Comparison of ENCODE assay signal across 10 cellular contexts in genomic region chr22:37306494-37306829, GRCh38. TPM values are rescaled to one million over a fixed set of nuclear protein-coding genes. Genes with fewer than 3 reads are reported as not detected.
DNase-seq lines count a peak whose midpoint lies in the region; ATAC-seq and TF ChIP-seq lines count a peak whose summit lies in the region.
"Had no signal": no experiment of that assay in that cellular context is flagged by ENCODE, and none has a peak within 500 bp of the region (broad histone marks: within the 10 kb centered on the region; RNA-seq: fewer than 3 reads in every experiment).

No MANE protein-coding gene starts in this region.

- H3K27ac Mint-ChIP-seq in activated CD4-positive, alpha-beta memory T cell treated with anti-CD3 and anti-CD28 coated beads for 36 hours, result peak overlapping the region; percentile 100
- peak overlapping the region; percentile 33 for H3K27ac Mint-ChIP-seq in glutamatergic neuron (ENCODE audit: unreplicated experiment)
- H3K27ac Mint-ChIP-seq in stimulated activated naive B cell treated with anti-CD40 and anti-IgM and Interleukin-4, amounts not matched to agents 10 μg/mL and 1 μg/mL and 100 μg/mL, for 72 hours, result peak overlapping the region; percentile 98

- H3K9me3 Mint-ChIP-seq in activated T-cell treated with anti-CD3 and anti-CD28 coated beads, Interleukin-2, amount 50 U/mL, for 4 hours, result no peaks in the 10 kb centered on the region
- H3K9me3 Mint-ChIP-seq in activated CD4-positive, alpha-beta memory T cell treated with anti-CD3 and anti-CD28 coated beads for 36 hours, result no peaks in the 10 kb centered on the region
- H3K9me3 Mint-ChIP-seq in glutamatergic neuron (ENCODE audit: unreplicated experiment), result peaks cover 6% of the 10 kb centered on the region
- H3K9me3 Mint-ChIP-seq in stimulated activated naive B cell treated with anti-CD40 and anti-IgM and Interleukin-4, amounts not matched to agents 10 μg/mL and 1 μg/mL and 100 μg/mL, for 72 hours, result no peaks in the 10 kb centered on the region

- TF ChIP-seq POLR2A in ovary (IDR thresholded peaks at IDR 0.05), result no peak

- CTCF ChIA-PET in activated CD4-positive, alpha-beta memory T cell treated with anti-CD3 and anti-CD28 coated beads for 36 hours (lab: Charles Lee), result interaction anchor here (1.0 to 2.2 kb wide), 5 partner anchors 8 to 302 kb away, joined by 3 to 11 read pairs (median 4); partner anchors contain the start of gene GGA1

- peaks cover 93% of the 10 kb centered on the region for H3K4me1 Mint-ChIP-seq in activated T-cell treated with anti-CD3 and anti-CD28 coated beads, Interleukin-2, amount 50 U/mL, for 4 hours (ENCODE audit: low read depth)
- H3K4me1 Mint-ChIP-seq in activated CD4-positive, alpha-beta memory T cell treated with anti-CD3 and anti-CD28 coated beads for 36 hours (ENCODE audit: low read depth), result peaks cover 91% of the 10 kb centered on the region
- peaks cover 9% of the 10 kb centered on the region for H3K4me1 Mint-ChIP-seq in glutamatergic neuron (ENCODE audit: low read depth, unreplicated experiment)
- peaks cover 60 to 89% of the 10 kb centered on the region in 2 donors for H3K4me1 Mint-ChIP-seq in stimulated activated naive B cell treated with anti-CD40 and anti-IgM and Interleukin-4, amounts not matched to agents 10 μg/mL and 1 μg/mL and 100 μg/mL, for 72 hours

- no peaks in the 10 kb centered on the region for H3K27me3 ChIP-seq in ovary

- peaks cover 3% of the 10 kb centered on the region for H3K4me1 ChIP-seq in ovary (ENCODE audit: insufficient read depth)

- no peak for ATAC-seq in activated T-cell treated with anti-CD3 and anti-CD28 coated beads, Interleukin-2, amount 50 U/mL, for 4 hours
- ATAC-seq in stimulated activated naive B cell treated with anti-CD40 and anti-IgM and Interleukin-4, amounts not matched to agents 10 μg/mL and 1 μg/mL and 100 μg/mL, for 72 hours (replicated peaks), result no peak

- H3K36me3 Mint-ChIP-seq in activated T-cell treated with anti-CD3 and anti-CD28 coated beads, Interleukin-2, amount 50 U/mL, for 4 hours (ENCODE audit: insufficient read depth), result peaks cover 11% of the 10 kb centered on the region
- H3K36me3 Mint-ChIP-seq in activated CD4-positive, alpha-beta memory T cell treated with anti-CD3 and anti-CD28 coated beads for 36 hours, result peaks cover 52% of the 10 kb centered on the region
- no peaks in the 10 kb centered on the region for H3K36me3 Mint-ChIP-seq in glutamatergic neuron (ENCODE audit: unreplicated experiment)
- peaks cover 15 to 31% of the 10 kb centered on the region in 2 donors for H3K36me3 Mint-ChIP-seq in stimulated activated naive B cell treated with anti-CD40 and anti-IgM and Interleukin-4, amounts not matched to agents 10 μg/mL and 1 μg/mL and 100 μg/mL, for 72 hours

- no peak overlapping the region for H3K27ac ChIP-seq in ovary

- H3K4me3 Mint-ChIP-seq in activated T-cell treated with anti-CD3 and anti-CD28 coated beads, Interleukin-2, amount 50 U/mL, for 4 hours, result peak overlapping the region; percentile 71
- H3K4me3 Mint-ChIP-seq in activated CD4-positive, alpha-beta memory T cell treated with anti-CD3 and anti-CD28 coated beads for 36 hours, result peak overlapping the region; percentile 5
- no peak overlapping the region for H3K4me3 Mint-ChIP-seq in glutamatergic neuron (ENCODE audit: unreplicated experiment)
- H3K4me3 Mint-ChIP-seq in stimulated activated naive B cell treated with anti-CD40 and anti-IgM and Interleukin-4, amounts not matched to agents 10 μg/mL and 1 μg/mL and 100 μg/mL, for 72 hours, result peak overlapping the region; percentile 55 to 69

- no peaks in the 10 kb centered on the region for H3K27me3 Mint-ChIP-seq in activated T-cell treated with anti-CD3 and anti-CD28 coated beads, Interleukin-2, amount 50 U/mL, for 4 hours (ENCODE audit: low read depth)
- no peaks in the 10 kb centered on the region for H3K27me3 Mint-ChIP-seq in activated CD4-positive, alpha-beta memory T cell treated with anti-CD3 and anti-CD28 coated beads for 36 hours
- peaks cover 8% of the 10 kb centered on the region for H3K27me3 Mint-ChIP-seq in glutamatergic neuron (ENCODE audit: unreplicated experiment)
- H3K27me3 Mint-ChIP-seq in stimulated activated naive B cell treated with anti-CD40 and anti-IgM and Interleukin-4, amounts not matched to agents 10 μg/mL and 1 μg/mL and 100 μg/mL, for 72 hours, result no peaks in the 10 kb centered on the region

- no peak overlapping the region for H3K4me3 ChIP-seq in ovary
- H3K4me3 ChIP-seq: gastroesophageal sphincter had no signal

- no peak for TF ChIP-seq EP300 in ovary (IDR thresholded peaks at IDR 0.05)

- intact Hi-C loops in activated CD4-positive, alpha-beta memory T cell treated with anti-CD3 and anti-CD28 coated beads for 36 hours (cut with micrococcal nuclease), result no loop called here
- intact Hi-C loops in ovary (cut with DNase I), result no loop called here

- no peak for DNase-seq in activated T-cell treated with anti-CD3 and anti-CD28 coated beads, Interleukin-2, amount 50 U/mL, for 4 hours
- no peak for DNase-seq in activated T-cell treated with anti-CD3 and anti-CD28 coated beads, Interleukin-2, amount 50 U/mL, for 48 hours
- no peak for DNase-seq in activated CD4-positive, alpha-beta memory T cell treated with anti-CD3 and anti-CD28 coated beads for 36 hours
- DNase-seq in glutamatergic neuron (no peak), NCI-H2081 treated with DMSO at 0.1 percent for 48 hours (lab: John Stamatoyannopoulos, UW) (no peak), ovary (no peak)
- no peak for DNase-seq in stimulated activated naive B cell treated with anti-CD40 and anti-IgM and Interleukin-4, amounts not matched to agents 10 μg/mL and 1 μg/mL and 100 μg/mL, for 72 hours
- DNase-seq in activated effector memory CD4-positive, alpha-beta T cell treated with Interleukin-2 at 50 U/mL for 16 hours, result no peak
- DNase-seq: NCI-H510A treated with DMSO at 0.1 percent for 48 hours had no signal

- H3K9me3 ChIP-seq in ovary, result no peaks in the 10 kb centered on the region
- H3K9me3 ChIP-seq: gastroesophageal sphincter had no signal

- H3K36me3 ChIP-seq in ovary, result no peaks in the 10 kb centered on the region
- H3K36me3 ChIP-seq: gastroesophageal sphincter had no signal

- 77 to 85% (median 77%) methylated on average over 6 of the region's 6 CpGs for WGBS in ovary, 3 donors

- POLR2A ChIA-PET in activated CD4-positive, alpha-beta memory T cell treated with anti-CD3 and anti-CD28 coated beads for 36 hours (lab: Charles Lee), result interaction anchor here (0.6 to 1.0 kb wide), 3 partner anchors 8 to 501 kb away, joined by 3 to 4 read pairs (median 3); no protein-coding TSS in a partner anchor

- TF ChIP-seq CTCF in glutamatergic neuron (IDR thresholded peaks at IDR 0.05; ENCODE audit: partially characterized antibody, unreplicated experiment) (no peak), ovary (IDR thresholded peaks at IDR 0.05) (no peak)

RNA-seq across cellular contexts. Expression of gene CYTH4, which starts 24.2 kb away (rescaled TPM):
- 10 to 100 TPM in 1 of 3 donors, 1 to 10 TPM in 2; 9.0 to 10.9 (median 9.7) TPM for total RNA-seq in activated T-cell treated with anti-CD3 and anti-CD28 coated beads, Interleukin-2, amount 50 U/mL, for 4 hours
- 10 to 100 TPM; 58.7 to 60.5 TPM for total RNA-seq in activated CD4-positive, alpha-beta memory T cell treated with anti-CD3 and anti-CD28 coated beads for 36 hours
- not detected for total RNA-seq in glutamatergic neuron (ENCODE audit: unreplicated experiment)
- total RNA-seq in ovary, result 10 to 100 TPM in 2 of 7 donors, 1 to 10 TPM in 5; 2.4 to 14.5 (median 6.2) TPM
- 1 to 10 TPM; 2.6 to 9.1 TPM for polyA plus RNA-seq in ovary

Comparison
In these comparisons a context has a peak if more than half of its experiments do, and no peak if none do; other contexts are left out.
1. H3K27ac Mint-ChIP-seq: peak in every context shown above with its lines; median percentile 100 in activated CD4-positive, alpha-beta memory T cell treated with anti-CD3 and anti-CD28 coated beads for 36 hours; 98 in stimulated activated naive B cell treated with anti-CD40 and anti-IgM and Interleukin-4, amounts not matched to agents 10 μg/mL and 1 μg/mL and 100 μg/mL, for 72 hours; 33 in glutamatergic neuron.